8 cellular contexts compared by ENCODE assay signal in the genomic region with DNA sequence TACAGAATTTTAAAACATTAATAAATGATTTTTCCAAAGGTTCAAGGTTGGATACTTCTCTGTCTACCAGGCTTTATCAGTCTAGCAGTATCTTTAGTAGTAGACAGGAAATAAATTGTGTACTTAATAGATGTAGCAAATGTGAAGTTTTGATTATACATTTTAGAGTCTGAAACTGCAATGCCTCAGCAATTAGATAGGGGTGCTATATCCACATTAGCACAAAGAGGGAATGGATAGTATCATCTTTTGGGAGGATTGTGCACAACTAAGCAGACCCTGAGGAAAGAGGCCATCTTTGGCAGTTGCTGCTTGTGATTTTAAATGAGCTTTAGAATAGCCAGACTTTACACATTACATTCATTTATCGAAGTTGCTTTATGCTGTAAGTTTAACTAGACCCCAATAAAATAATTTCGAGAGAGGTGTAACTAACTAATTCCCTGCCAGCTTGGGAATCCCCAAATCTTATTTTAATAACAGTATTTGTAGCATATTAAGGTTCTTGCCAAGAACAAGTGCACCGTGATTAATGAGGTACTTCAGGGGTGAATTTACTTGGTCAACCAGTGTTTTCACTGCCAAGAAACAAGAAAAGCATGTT. TPM values are rescaled to one million over a fixed set of nuclear protein-coding genes. Genes with fewer than 3 reads are reported as not detected.
DNase-seq lines count a peak whose midpoint lies in the region; ATAC-seq and TF ChIP-seq lines count a peak whose summit lies in the region.

No MANE protein-coding gene starts in this region.

- no peak overlapping the region for H3K14ac ChIP-seq in H9 (ENCODE audit: insufficient read depth, low read length)

- no peak overlapping the region for H3K27ac Mint-ChIP-seq in H9

- H2BK15ac ChIP-seq in H9 (ENCODE audit: low read depth, low read length), result no peak overlapping the region

- H2BK5ac ChIP-seq in H9 (ENCODE audit: insufficient read length, low read length), result no peak overlapping the region

- H3K36me3 Mint-ChIP-seq in H9 (ENCODE audit: insufficient read depth in 1 of 3, low read depth in 3 of 3), result no peaks in the 10 kb centered on the region; a peak in 1 of 7 replicates

- no peak overlapping the region for H3K23ac ChIP-seq in H9 (ENCODE audit: insufficient read length, low read depth, low read length)

- peaks cover 26% of the 10 kb centered on the region for H3K23me2 ChIP-seq in H9 (ENCODE audit: insufficient read length, low read depth, low read length, poor library complexity, severe bottlenecking)

- peaks cover 15 to 26% of the 10 kb centered on the region in 2 experiments for H3K4me1 Mint-ChIP-seq in H9

- no peaks in the 10 kb centered on the region; a peak in 1 of 5 replicates for H3K9me3 Mint-ChIP-seq in H9

- no peak overlapping the region for H3K4ac ChIP-seq in H9 (ENCODE audit: low read depth, low read length)

- H4K20me1 ChIP-seq in H9 (ENCODE audit: control insufficient read depth, insufficient read depth, insufficient read length), result no peaks in the 10 kb centered on the region

- H3T11ph ChIP-seq in H9 (ENCODE audit: low read length), result no peak overlapping the region

- no peak overlapping the region for H4K8ac ChIP-seq in H9 (replicated peaks; ENCODE audit: insufficient read length, low read depth, low read length)

- no peak overlapping the region for H3K9ac ChIP-seq in H9 (ENCODE audit: extremely low read depth, insufficient read length, low read length)

- TF ChIP-seq CTCF in C4-2B (conservative IDR thresholded peaks at IDR 0.05) (peak; percentile 79), H9 (conservative IDR thresholded peaks at IDR 0.05) (peak; percentile 73), fibroblast of mammary gland (conservative IDR thresholded peaks at IDR 0.05; ENCODE audit: control insufficient read depth, insufficient read depth, low read depth, low read length) (peak; percentile 74), tibial artery (IDR thresholded peaks at IDR 0.05) (peak; percentile 33 to 59)

- no peak overlapping the region for H3K56ac ChIP-seq in H9 (ENCODE audit: insufficient read length, low read depth, low read length)

- H3K4me1 ChIP-seq in H9 (ENCODE audit: insufficient read depth, low read length), result no peaks in the 10 kb centered on the region
- peaks cover 0 to 23% (median 11%) of the 10 kb centered on the region in 4 donors for H3K4me1 ChIP-seq in tibial artery

- H2AFZ ChIP-seq in H9 (ENCODE audit: low read length), result no peak overlapping the region

- no peaks in the 10 kb centered on the region; the same call in 1 of the 2 replicates for H3K79me2 ChIP-seq in H9 (ENCODE audit: insufficient read depth, low read length)

- intact Hi-C loops in tibial artery (cut with DNase I; ENCODE audit: low total_unique reads), result no loop called here

- H3K27me3 ChIP-seq in H9 (ENCODE audit: insufficient read depth, low read length), result peaks cover 25% of the 10 kb centered on the region
- H3K27me3 ChIP-seq in tibial artery, result no peaks in the 10 kb centered on the region

- H2BK12ac ChIP-seq in H9 (ENCODE audit: insufficient read length, low read depth, low read length), result no peak overlapping the region

- no peak overlapping the region for H3K4me3 ChIP-seq in fibroblast of mammary gland (ENCODE audit: control insufficient read depth, low read depth, low read length)
- H3K4me3 ChIP-seq in tibial artery, result no peak overlapping the region

- H3K4me2 ChIP-seq in H9 (ENCODE audit: insufficient read depth, insufficient read length, low read length), result no peak overlapping the region

- no peak overlapping the region for H3K4me3 Mint-ChIP-seq in H9

- no peak for DNase-seq in H9
- peak; percentile 53 for DNase-seq in RKO (ENCODE audit: low spot score)
- DNase-seq in fibroblast of mammary gland (ENCODE audit: low read depth), result peak; percentile 26
- DNase-seq in tibial artery, result no peak
- no peak for DNase-seq in HPDE6-E6E7 (ENCODE audit: extremely low spot score)
- DNase-seq in C1 segment of cervical spinal cord (lab: John Stamatoyannopoulos, UW), result no peak

- peaks cover 53% of the 10 kb centered on the region for H3K27me3 Mint-ChIP-seq in H9 (ENCODE audit: low read depth)

- no peak overlapping the region for H4K91ac ChIP-seq in H9 (ENCODE audit: insufficient read length, low read depth, low read length)

- no CpG with 5 or more reads among the region's 3 CpGs for WGBS in H9 (ENCODE audit: extremely low coverage, insufficient read length, low lambda C conversion rate)

- no peak overlapping the region for H2BK20ac ChIP-seq in H9 (ENCODE audit: low read depth, low read length, poor library complexity, severe bottlenecking)

- H3K79me1 ChIP-seq in H9 (ENCODE audit: insufficient read depth, low read depth, low read length, poor library complexity, severe bottlenecking), result no peaks in the 10 kb centered on the region

- no peak overlapping the region for H2AK5ac ChIP-seq in H9 (ENCODE audit: insufficient read length, low read length)

- no peaks in the 10 kb centered on the region for H3K36me3 ChIP-seq in tibial artery

- no peak overlapping the region for H3K27ac ChIP-seq in C4-2B
- no peak overlapping the region for H3K27ac ChIP-seq in H9 (ENCODE audit: insufficient read length, low read depth, low read length)
- H3K27ac ChIP-seq in tibial artery, result no peak overlapping the region

- no peak for ATAC-seq in HG03469 (IDR thresholded peaks at IDR 0.05; ENCODE audit: unreplicated experiment)

- no peak overlapping the region for H4K5ac ChIP-seq in H9 (ENCODE audit: insufficient read length, low read depth, low read length)

- no peak overlapping the region for H2BK120ac ChIP-seq in H9 (ENCODE audit: low read depth, low read length, poor library complexity, severe bottlenecking)

- no peaks in the 10 kb centered on the region for H3K9me3 ChIP-seq in H9 (ENCODE audit: control insufficient read depth, low read depth, low read length)
- no peaks in the 10 kb centered on the region for H3K9me3 ChIP-seq in tibial artery

- H3K18ac ChIP-seq in H9 (ENCODE audit: insufficient read length, low read depth, low read length), result no peak overlapping the region

RNA-seq across cellular contexts. Expression of gene KCNQ5, which starts 2.8 kb away (rescaled TPM):
- 0.07 and 0.15 TPM in 2 replicates for total RNA-seq in H9 (2021)

Comparison
In these comparisons a context has a peak if more than half of its experiments do, and no peak if none do; other contexts are left out.
1. DNase-seq: peak in RKO (single experiment) and fibroblast of mammary gland (single experiment); none in H9 (single experiment), tibial artery (0 of 2), HPDE6-E6E7 (single experiment) and C1 segment of cervical spinal cord (0 of 14).
2. Peak in every context shown above with its lines, with median percentiles within 50 percentile points of each other: CTCF ChIP-seq.